Comparison of ENCODE assay signal across 2 cellular contexts in the genomic region with DNA sequence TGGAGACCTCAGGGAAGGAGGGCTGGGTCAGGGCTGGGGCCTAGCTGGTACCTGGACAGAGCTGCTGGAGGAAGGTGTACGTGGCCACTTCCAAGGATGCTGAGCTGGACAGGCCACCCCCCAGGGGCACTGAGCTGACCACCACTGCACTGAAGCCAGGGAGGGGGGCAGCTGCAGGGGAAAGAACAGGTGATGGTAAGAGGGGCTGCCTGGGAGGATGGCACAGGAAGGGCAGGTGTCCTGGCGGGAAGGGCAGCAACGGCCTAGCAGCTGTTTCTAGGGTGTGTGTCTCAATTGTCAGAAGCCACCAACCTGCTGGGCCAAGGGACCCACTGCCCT.
TF ChIP-seq lines count a peak whose summit lies in the region.

No MANE protein-coding gene starts in this region.

TF ChIP-seq in SK-N-SH, 30 proteins besides CTCF, POLR2A, EP300 and RAD21:
- TF ChIP-seq MXI1 (IDR thresholded peaks at IDR 0.05; ENCODE audit: low read depth, low read length) (no peak), TCF12 (IDR thresholded peaks at IDR 0.05) (no peak), ELF1 (IDR thresholded peaks at IDR 0.05) (no peak), FOXM1 (IDR thresholded peaks at IDR 0.05; ENCODE audit: low read depth) (no peak), FOXJ3 (CRISPR knock-in tag; IDR thresholded peaks at IDR 0.05) (no peak)
- TF ChIP-seq, protein P1, sequence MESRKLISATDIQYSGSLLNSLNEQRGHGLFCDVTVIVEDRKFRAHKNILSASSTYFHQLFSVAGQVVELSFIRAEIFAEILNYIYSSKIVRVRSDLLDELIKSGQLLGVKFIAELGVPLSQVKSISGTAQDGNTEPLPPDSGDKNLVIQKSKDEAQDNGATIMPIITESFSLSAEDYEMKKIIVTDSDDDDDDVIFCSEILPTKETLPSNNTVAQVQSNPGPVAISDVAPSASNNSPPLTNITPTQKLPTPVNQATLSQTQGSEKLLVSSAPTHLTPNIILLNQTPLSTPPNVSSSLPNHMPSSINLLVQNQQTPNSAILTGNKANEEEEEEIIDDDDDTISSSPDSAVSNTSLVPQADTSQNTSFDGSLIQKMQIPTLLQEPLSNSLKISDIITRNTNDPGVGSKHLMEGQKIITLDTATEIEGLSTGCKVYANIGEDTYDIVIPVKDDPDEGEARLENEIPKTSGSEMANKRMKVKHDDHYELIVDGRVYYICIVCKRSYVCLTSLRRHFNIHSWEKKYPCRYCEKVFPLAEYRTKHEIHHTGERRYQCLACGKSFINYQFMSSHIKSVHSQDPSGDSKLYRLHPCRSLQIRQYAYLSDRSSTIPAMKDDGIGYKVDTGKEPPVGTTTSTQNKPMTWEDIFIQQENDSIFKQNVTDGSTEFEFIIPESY (IDR thresholded peaks at IDR 0.05; ENCODE audit: borderline replicate concordance, low read depth): no peak
- TF ChIP-seq, protein P2, sequence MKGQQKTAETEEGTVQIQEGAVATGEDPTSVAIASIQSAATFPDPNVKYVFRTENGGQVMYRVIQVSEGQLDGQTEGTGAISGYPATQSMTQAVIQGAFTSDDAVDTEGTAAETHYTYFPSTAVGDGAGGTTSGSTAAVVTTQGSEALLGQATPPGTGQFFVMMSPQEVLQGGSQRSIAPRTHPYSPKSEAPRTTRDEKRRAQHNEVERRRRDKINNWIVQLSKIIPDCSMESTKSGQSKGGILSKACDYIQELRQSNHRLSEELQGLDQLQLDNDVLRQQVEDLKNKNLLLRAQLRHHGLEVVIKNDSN (IDR thresholded peaks at IDR 0.05; ENCODE audit: borderline replicate concordance, low read depth): no peak
- TF ChIP-seq, protein P3, sequence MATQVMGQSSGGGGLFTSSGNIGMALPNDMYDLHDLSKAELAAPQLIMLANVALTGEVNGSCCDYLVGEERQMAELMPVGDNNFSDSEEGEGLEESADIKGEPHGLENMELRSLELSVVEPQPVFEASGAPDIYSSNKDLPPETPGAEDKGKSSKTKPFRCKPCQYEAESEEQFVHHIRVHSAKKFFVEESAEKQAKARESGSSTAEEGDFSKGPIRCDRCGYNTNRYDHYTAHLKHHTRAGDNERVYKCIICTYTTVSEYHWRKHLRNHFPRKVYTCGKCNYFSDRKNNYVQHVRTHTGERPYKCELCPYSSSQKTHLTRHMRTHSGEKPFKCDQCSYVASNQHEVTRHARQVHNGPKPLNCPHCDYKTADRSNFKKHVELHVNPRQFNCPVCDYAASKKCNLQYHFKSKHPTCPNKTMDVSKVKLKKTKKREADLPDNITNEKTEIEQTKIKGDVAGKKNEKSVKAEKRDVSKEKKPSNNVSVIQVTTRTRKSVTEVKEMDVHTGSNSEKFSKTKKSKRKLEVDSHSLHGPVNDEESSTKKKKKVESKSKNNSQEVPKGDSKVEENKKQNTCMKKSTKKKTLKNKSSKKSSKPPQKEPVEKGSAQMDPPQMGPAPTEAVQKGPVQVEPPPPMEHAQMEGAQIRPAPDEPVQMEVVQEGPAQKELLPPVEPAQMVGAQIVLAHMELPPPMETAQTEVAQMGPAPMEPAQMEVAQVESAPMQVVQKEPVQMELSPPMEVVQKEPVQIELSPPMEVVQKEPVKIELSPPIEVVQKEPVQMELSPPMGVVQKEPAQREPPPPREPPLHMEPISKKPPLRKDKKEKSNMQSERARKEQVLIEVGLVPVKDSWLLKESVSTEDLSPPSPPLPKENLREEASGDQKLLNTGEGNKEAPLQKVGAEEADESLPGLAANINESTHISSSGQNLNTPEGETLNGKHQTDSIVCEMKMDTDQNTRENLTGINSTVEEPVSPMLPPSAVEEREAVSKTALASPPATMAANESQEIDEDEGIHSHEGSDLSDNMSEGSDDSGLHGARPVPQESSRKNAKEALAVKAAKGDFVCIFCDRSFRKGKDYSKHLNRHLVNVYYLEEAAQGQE (IDR thresholded peaks at IDR 0.05; ENCODE audit: low read depth, low read length): no peak

TF ChIP-seq in SK-N-SH treated with all-trans-retinoic acid at 6 μM for 48 hours, 23 proteins besides CTCF, POLR2A, EP300 and RAD21:
- TF ChIP-seq OSR1 (CRISPR knock-in tag; IDR thresholded peaks at IDR 0.05): no peak
- TF ChIP-seq CSDC2 (CRISPR knock-in tag; IDR thresholded peaks at IDR 0.05): no peak
